In the genomic region with DNA sequence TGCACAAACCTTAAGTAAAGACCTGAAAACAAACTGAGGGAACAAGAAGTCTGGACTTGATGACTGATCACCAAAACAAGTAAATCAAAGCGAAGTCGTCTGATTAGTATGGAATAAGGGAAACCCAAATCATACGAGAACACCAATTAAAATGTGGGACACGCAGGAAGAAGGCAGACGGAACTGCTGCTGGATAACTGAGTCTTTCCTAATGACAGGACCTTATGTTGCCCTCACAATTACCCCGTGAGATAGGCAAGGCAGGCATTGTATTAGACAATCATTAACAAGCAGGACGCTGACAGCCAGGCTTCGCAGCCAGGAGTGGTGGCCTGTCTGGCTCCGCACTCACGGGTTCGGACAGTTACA, we compare ENCODE assay signal across 8 cellular contexts. TPM values are rescaled to one million over a fixed set of nuclear protein-coding genes. Genes with fewer than 3 reads are reported as not detected.
DNase-seq lines count a peak whose midpoint lies in the region; ATAC-seq and TF ChIP-seq lines count a peak whose summit lies in the region.

No MANE protein-coding gene starts in this region.

- peaks cover 3% of the 10 kb centered on the region for H3K36me3 Mint-ChIP-seq in activated CD8-positive, alpha-beta T cell treated with anti-CD3 and anti-CD28 coated beads for 36 hours (ENCODE audit: low read depth)
- H3K36me3 Mint-ChIP-seq in stimulated activated memory B cell treated with anti-CD40 and anti-IgM and Interleukin-4, amounts not matched to agents 10 μg/mL and 1 μg/mL and 100 μg/mL, for 72 hours, result peaks cover 5% of the 10 kb centered on the region

- H3K27ac Mint-ChIP-seq in activated CD8-positive, alpha-beta T cell treated with anti-CD3 and anti-CD28 coated beads for 36 hours, result peak overlapping the region; percentile 99
- H3K27ac Mint-ChIP-seq in stimulated activated memory B cell treated with anti-CD40 and anti-IgM and Interleukin-4, amounts not matched to agents 10 μg/mL and 1 μg/mL and 100 μg/mL, for 72 hours, result peak overlapping the region; percentile 98

- peak overlapping the region; percentile 92 for H3K4me3 Mint-ChIP-seq in activated CD8-positive, alpha-beta T cell treated with anti-CD3 and anti-CD28 coated beads for 36 hours
- H3K4me3 Mint-ChIP-seq in stimulated activated memory B cell treated with anti-CD40 and anti-IgM and Interleukin-4, amounts not matched to agents 10 μg/mL and 1 μg/mL and 100 μg/mL, for 72 hours, result peak overlapping the region; percentile 99

- peak overlapping the region; percentile 37 for H3K4me3 ChIP-seq in H7 (ENCODE audit: insufficient read depth, low read depth, low read length)
- H3K4me3 ChIP-seq in iPS DF 6.9 (ENCODE audit: low read length), result peak overlapping the region; percentile 51; the same call in 1 of the 2 replicates

- CTCF ChIA-PET in activated CD8-positive, alpha-beta T cell treated with anti-CD3 and anti-CD28 coated beads for 36 hours (lab: Charles Lee), result interaction anchor here (0.7 to 1.9 kb wide), 3 partner anchors 11 to 50 kb away, joined by 3 to 8 read pairs (median 6); a partner anchor contains a TSS

- H3K36me3 ChIP-seq in H7 (replicated peaks; ENCODE audit: control insufficient read depth, insufficient read depth, low read length) (no peaks in the 10 kb centered on the region), iPS DF 6.9 (ENCODE audit: control insufficient read depth, insufficient read depth, low read length) (no peaks in the 10 kb centered on the region)

- H3K27me3 ChIP-seq in H7 (ENCODE audit: control insufficient read depth, insufficient read depth, low read length) (no peaks in the 10 kb centered on the region), iPS DF 6.9 (ENCODE audit: control insufficient read depth, insufficient read depth, low read length) (no peaks in the 10 kb centered on the region)

- POLR2A ChIA-PET in activated CD8-positive, alpha-beta T cell treated with anti-CD3 and anti-CD28 coated beads for 36 hours (lab: Charles Lee), result interaction anchor here (0.5 to 3.7 kb wide), 15 partner anchors 11 to 374 kb away, joined by 3 to 15 read pairs (median 4); a partner anchor contains a TSS

- intact Hi-C loops in activated CD8-positive, alpha-beta T cell treated with anti-CD3 and anti-CD28 coated beads for 36 hours (cut with micrococcal nuclease), result loop anchor here (1.0 to 2.0 kb wide), 2 partner anchors 17 to 48 kb away; a partner anchor contains a TSS

- H3K27ac ChIP-seq in iPS DF 6.9 (ENCODE audit: low read length), result no peak overlapping the region

- no CpG with 5 or more reads among the region's 11 CpGs for WGBS in iPS DF 6.9 (ENCODE audit: insufficient coverage, insufficient read length)

- no peak for ATAC-seq in activated CD8-positive, alpha-beta T cell treated with anti-CD3 and anti-CD28 coated beads for 36 hours
- no peak for ATAC-seq in stimulated activated memory B cell treated with anti-CD40 and anti-IgM and Interleukin-4, amounts not matched to agents 10 μg/mL and 1 μg/mL and 100 μg/mL, for 72 hours

- H3K4me1 Mint-ChIP-seq in activated CD8-positive, alpha-beta T cell treated with anti-CD3 and anti-CD28 coated beads for 36 hours (ENCODE audit: low read depth), result peaks cover 38% of the 10 kb centered on the region
- H3K4me1 Mint-ChIP-seq in stimulated activated memory B cell treated with anti-CD40 and anti-IgM and Interleukin-4, amounts not matched to agents 10 μg/mL and 1 μg/mL and 100 μg/mL, for 72 hours, result peaks cover 35% of the 10 kb centered on the region

- H3K27me3 Mint-ChIP-seq in activated CD8-positive, alpha-beta T cell treated with anti-CD3 and anti-CD28 coated beads for 36 hours, result no peaks in the 10 kb centered on the region
- H3K27me3 Mint-ChIP-seq in stimulated activated memory B cell treated with anti-CD40 and anti-IgM and Interleukin-4, amounts not matched to agents 10 μg/mL and 1 μg/mL and 100 μg/mL, for 72 hours, result no peaks in the 10 kb centered on the region

- DNase-seq in H7, result no peak
- DNase-seq in activated CD8-positive, alpha-beta T cell treated with anti-CD3 and anti-CD28 coated beads for 36 hours, result no peak
- no peak for DNase-seq in iPS DF 6.9 (ENCODE audit: low read depth, low spot score)
- DNase-seq in GM19240 (ENCODE audit: insufficient read length, low spot score), result no peak
- DNase-seq in NCI-H748 (lab: John Stamatoyannopoulos, UW; ENCODE audit: unreplicated experiment), result no peak
- DNase-seq in stimulated activated CD4-positive, alpha-beta T cell treated with anti-CD3 and anti-CD28 coated beads, Interleukin-4, amount 100 ng/mL, for 4 hours, result no peak
- DNase-seq in NCI-H1694 (lab: John Stamatoyannopoulos, UW), result no peak

- H3K4me1 ChIP-seq in iPS DF 6.9 (ENCODE audit: control insufficient read depth, insufficient read depth, low read length), result no peaks in the 10 kb centered on the region

- H3K9me3 ChIP-seq in iPS DF 6.9 (ENCODE audit: control insufficient read depth, insufficient read depth, low read length), result no peaks in the 10 kb centered on the region

- TF ChIP-seq CTCF in activated CD8-positive, alpha-beta T cell treated with anti-CD3 and anti-CD28 coated beads for 36 hours (IDR thresholded peaks at IDR 0.05), result no peak

- no peaks in the 10 kb centered on the region for H3K9me3 Mint-ChIP-seq in activated CD8-positive, alpha-beta T cell treated with anti-CD3 and anti-CD28 coated beads for 36 hours
- no peaks in the 10 kb centered on the region for H3K9me3 Mint-ChIP-seq in stimulated activated memory B cell treated with anti-CD40 and anti-IgM and Interleukin-4, amounts not matched to agents 10 μg/mL and 1 μg/mL and 100 μg/mL, for 72 hours

RNA-seq across cellular contexts. Expression of a gene that starts 0.6 kb away (rescaled TPM):
- total RNA-seq in H7 (2014; rRNA removed; shearing (Covaris generic)), result 23.4 and 23.8 TPM in 2 replicates
- 10 to 100 TPM; 14.0 to 14.6 TPM for total RNA-seq in activated CD8-positive, alpha-beta T cell treated with anti-CD3 and anti-CD28 coated beads for 36 hours

RNA-seq across cellular contexts. Expression of a gene that starts 17.9 kb away (rescaled TPM):
- total RNA-seq in H7 (2014; rRNA removed; shearing (Covaris generic)), result 263 and 351 TPM in 2 replicates
- total RNA-seq in activated CD8-positive, alpha-beta T cell treated with anti-CD3 and anti-CD28 coated beads for 36 hours, result 100 to 1,000 TPM; 235 to 253 TPM

RNA-seq across cellular contexts. Expression of a gene that starts 46.9 kb away (rescaled TPM):
- 552 and 723 TPM in 2 replicates for total RNA-seq in H7 (2014; rRNA removed; shearing (Covaris generic))
- 1,000 to 10,000 TPM; 1,034 to 1,051 TPM for total RNA-seq in activated CD8-positive, alpha-beta T cell treated with anti-CD3 and anti-CD28 coated beads for 36 hours

RNA-seq across cellular contexts. Expression of a gene that starts 47.4 kb away (rescaled TPM):
- total RNA-seq in H7 (2014; rRNA removed; shearing (Covaris generic)), result 208 and 213 TPM in 2 replicates
- total RNA-seq in activated CD8-positive, alpha-beta T cell treated with anti-CD3 and anti-CD28 coated beads for 36 hours, result 100 to 1,000 TPM; 345 to 356 TPM
